Comparison of ENCODE assay signal across 19 cellular contexts in genomic region chr17:6796887-6797490, GRCh38. TPM values are rescaled to one million over a fixed set of nuclear protein-coding genes. Genes with fewer than 3 reads are reported as not detected.
A peak's percentile ranks its signal among the peaks of the same experiment; 100 is the strongest.
DNase-seq lines count a peak whose midpoint lies in the region; ATAC-seq, FAIRE-seq and TF ChIP-seq lines count a peak whose summit lies in the region.
"Had no signal": no experiment of that assay in that cellular context is flagged by ENCODE, and none has a peak within 500 bp of the region (broad histone marks: within the 10 kb centered on the region; RNA-seq: fewer than 3 reads in every experiment).

No MANE protein-coding gene starts in this region.

- H3K4me3 ChIP-seq in HEK293 (ENCODE audit: low read depth, low read length) (no peak overlapping the region), esophagus muscularis mucosa (no peak overlapping the region)
- H3K4me3 ChIP-seq: BLaER1 treated with 17β-estradiol and CSF1 and Interleukin-3, amounts not matched to agents 10 nM and 100 nM; SJSA1 had no signal

- intact Hi-C loops in esophagus muscularis mucosa (cut with DNase I) = no loop called here

- DNase-seq in RCC 7860 (ENCODE audit: low spot score) (peak; percentile 54), esophagus muscularis mucosa (ENCODE audit: extremely low spot score) (peak; percentile 80), stromal cell of bone marrow (ENCODE audit: low read depth) (peak; percentile 55), epidermal melanocyte (ENCODE audit: insufficient read length, low spot score) (no peak)
- no peak for DNase-seq in activated naive CD4-positive, alpha-beta T cell treated with Interleukin-2 at 50 U/mL for 16 hours
- DNase-seq: central memory CD4-positive, alpha-beta T cell; effector CD8-positive, alpha-beta T cell; foreskin melanocyte; GOT3; left ventricle myocardium superior; NCI-H1694 treated with DMSO at 0.1 percent for 48 hours; NCI-H446 treated with DMSO at 0.1 percent for 48 hours; stimulated activated CD4-positive, alpha-beta T cell treated with anti-CD3 and anti-CD28 coated beads, Interleukin-4, amount 100 ng/mL, for 4 hours had no signal

- H3K4me1 ChIP-seq in HEK293 (ENCODE audit: control insufficient read depth, insufficient read depth, low read length) (no peaks in the 10 kb centered on the region), esophagus muscularis mucosa (no peaks in the 10 kb centered on the region)

- H3K27ac ChIP-seq in HEK293 (ENCODE audit: extremely low read depth, low read depth, low read length) = no peak overlapping the region
- no peak overlapping the region for H3K27ac ChIP-seq in esophagus muscularis mucosa (replicated peaks in 1 of 4)
- H3K27ac ChIP-seq: BLaER1 treated with 17β-estradiol and CSF1 and Interleukin-3, amounts not matched to agents 10 nM and 100 nM; SJSA1 had no signal

- H3K27me3 ChIP-seq in esophagus muscularis mucosa = peaks cover 0 to 13% (median 0%) of the 10 kb centered on the region in 4 donors
- H3K27me3 ChIP-seq: BLaER1 treated with 17β-estradiol and CSF1 and Interleukin-3, amounts not matched to agents 10 nM and 100 nM; SJSA1 had no signal

- 70% methylated on average over 2 of the region's 2 CpGs for WGBS in esophagus muscularis mucosa

- no peak for ATAC-seq in GM19328 (IDR thresholded peaks at IDR 0.05; ENCODE audit: unreplicated experiment)
- ATAC-seq: left ventricle myocardium superior had no signal

- FAIRE-seq in RCC 7860 (lab: Jason Lieb, UNC) = peak; percentile 88

- no peaks in the 10 kb centered on the region for H3K9me3 ChIP-seq in HEK293 (ENCODE audit: control insufficient read depth, insufficient read depth, low read depth, low read length)
- no peaks in the 10 kb centered on the region for H3K9me3 ChIP-seq in esophagus muscularis mucosa
- H3K9me3 ChIP-seq: BLaER1 treated with 17β-estradiol and CSF1 and Interleukin-3, amounts not matched to agents 10 nM and 100 nM; SJSA1 had no signal

- CTCF ChIA-PET in HEK293 (lab: Yijun Ruan, JAX) = interaction anchor here (1.0 to 1.4 kb wide), 2 partner anchors 57 to 96 kb away, joined by 3 read pairs; no protein-coding TSS in a partner anchor

- TF ChIP-seq CTCF in HEK293 (tag by site-specific recombination; IDR thresholded peaks at IDR 0.05) (no peak), esophagus muscularis mucosa (IDR thresholded peaks at IDR 0.05) (no peak)

- POLR2A ChIA-PET in HEK293 (lab: Yijun Ruan, JAX) = no interaction called here

- no peaks in the 10 kb centered on the region for H3K36me3 ChIP-seq in HEK293 (ENCODE audit: control insufficient read depth in 2 of 2, insufficient read depth in 1 of 2, low read length in 2 of 2)
- H3K36me3 ChIP-seq in esophagus muscularis mucosa = no peaks in the 10 kb centered on the region
- H3K36me3 ChIP-seq: BLaER1 treated with 17β-estradiol and CSF1 and Interleukin-3, amounts not matched to agents 10 nM and 100 nM; SJSA1 had no signal

- no peak for TF ChIP-seq EP300 in esophagus muscularis mucosa (IDR thresholded peaks at IDR 0.05)

- TF ChIP-seq POLR2A in esophagus muscularis mucosa (IDR thresholded peaks at IDR 0.05; ENCODE audit: low read depth) = no peak

TF ChIP-seq in HEK293, 187 proteins besides CTCF, POLR2A, EP300 and RAD21:
- no peak for TF ChIP-seq BCL11B (tag by site-specific recombination; IDR thresholded peaks at IDR 0.05; ENCODE audit: low read depth)
- peak; percentile 21; the same call in 1 of the 2 replicates for TF ChIP-seq ZNF768 (tag by site-specific recombination; IDR thresholded peaks at IDR 0.05)
- TF ChIP-seq MYNN (tag by site-specific recombination; IDR thresholded peaks at IDR 0.05; ENCODE audit: borderline replicate concordance) = no peak
- no peak for TF ChIP-seq ZNF214 (tag by site-specific recombination; IDR thresholded peaks at IDR 0.05; ENCODE audit: borderline replicate concordance)
- no peak for TF ChIP-seq ZFP41 (tag by site-specific recombination; IDR thresholded peaks at IDR 0.05; ENCODE audit: borderline replicate concordance)
- TF ChIP-seq ZEB2 (tag by site-specific recombination; IDR thresholded peaks at IDR 0.05) = no peak
TF ChIP-seq in HEK293: peak in this region for 1.

RNA-seq across cellular contexts. Expression of gene FBXO39, which starts 21.0 kb away (rescaled TPM):
- total RNA-seq in esophagus muscularis mucosa = under 1 TPM in 2 of 4 donors, not detected in 2; 0.33 to 0.83 TPM
- total RNA-seq: activated T-helper 2 cell treated with anti-CD3 and anti-CD28 coated beads, Interferon-gamma antibody, Interleukin-2, Interleukin-4, amounts not matched to agents 10 μg/mL and 5 μg/mL and 100 μg/mL, durations not matched to agents 14 hours and 24 hours and 36 hours; left ventricle myocardium superior; osteocyte had no signal

RNA-seq across cellular contexts. Expression of gene TEKT1, which starts 34.5 kb away (rescaled TPM):
- total RNA-seq in esophagus muscularis mucosa = not detected
- total RNA-seq: activated T-helper 2 cell treated with anti-CD3 and anti-CD28 coated beads, Interferon-gamma antibody, Interleukin-2, Interleukin-4, amounts not matched to agents 10 μg/mL and 5 μg/mL and 100 μg/mL, durations not matched to agents 14 hours and 24 hours and 36 hours; left ventricle myocardium superior; osteocyte had no signal

RNA-seq across cellular contexts. Expression of gene XAF1, which starts 41.1 kb away (rescaled TPM):
- total RNA-seq in esophagus muscularis mucosa = 10 to 100 TPM; 11.1 to 35.3 (median 15.9) TPM

Comparison
In these comparisons a context has a peak if more than half of its experiments do, and no peak if none do; other contexts are left out.
1. DNase-seq: peak in RCC 7860 (single experiment), esophagus muscularis mucosa (single experiment) and stromal cell of bone marrow (single experiment); none in epidermal melanocyte (single experiment) and activated naive CD4-positive, alpha-beta T cell treated with Interleukin-2 at 50 U/mL for 16 hours (single experiment).